ENCODE assay signal across 1 cellular context in the genomic region with DNA sequence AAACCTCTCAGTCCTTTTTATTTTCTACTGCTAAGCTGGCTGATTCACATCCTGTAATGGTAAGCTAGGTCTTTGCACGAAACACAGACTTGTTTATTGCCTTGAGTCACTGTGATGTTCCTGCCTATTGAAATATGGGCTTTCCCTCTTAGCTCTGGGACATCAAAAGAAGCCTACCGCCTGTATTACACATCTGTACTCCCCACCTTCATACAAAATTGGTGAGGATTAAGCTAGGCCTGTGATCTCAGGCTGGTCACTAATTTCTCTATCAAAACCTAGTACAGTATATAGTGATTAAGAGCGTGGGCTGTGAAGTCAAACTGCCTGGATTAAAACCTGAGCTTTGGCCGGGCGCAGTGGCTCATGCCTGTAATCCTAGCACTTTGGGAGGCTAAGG.
A peak's percentile ranks its signal among the peaks of the same experiment; 100 is the strongest.
TF ChIP-seq lines count a peak whose summit lies in the region.

No MANE protein-coding gene starts in this region.

TF ChIP-seq in IMR-90, 13 proteins besides CTCF, POLR2A, EP300 and RAD21 (continued from another document):
- TF ChIP-seq MXI1 (IDR thresholded peaks at IDR 0.05; ENCODE audit: borderline replicate concordance, low read depth, low read length): no peak
- TF ChIP-seq CEBPB (IDR thresholded peaks at IDR 0.05; ENCODE audit: low read depth, low read length): peak; percentile 16; the same call in 1 of the 2 replicates
TF ChIP-seq in IMR-90: peak in this region for 2.
